Comparison of ENCODE assay signal across 10 cellular contexts in the genomic region with DNA sequence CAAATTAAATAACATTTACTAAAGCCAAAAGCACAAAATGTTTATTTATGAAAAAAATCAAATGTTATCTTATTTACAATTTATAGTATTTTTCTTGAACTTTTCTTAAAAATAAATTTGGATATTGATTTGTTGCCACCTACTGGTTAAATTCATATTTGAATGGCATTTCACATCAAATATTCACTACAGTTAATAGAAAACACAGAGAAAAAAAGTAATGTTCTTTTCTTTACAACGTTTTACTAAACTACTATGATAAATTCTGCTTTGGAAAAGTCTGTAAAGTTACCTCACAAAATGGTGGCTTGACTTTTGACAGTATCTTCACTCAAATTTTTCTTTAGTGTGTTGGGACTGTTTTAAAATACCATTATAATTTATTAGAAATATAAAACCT. TPM values are rescaled to one million over a fixed set of nuclear protein-coding genes. Genes with fewer than 3 reads are reported as not detected.
A peak's percentile ranks its signal among the peaks of the same experiment; 100 is the strongest.
DNase-seq lines count a peak whose midpoint lies in the region; ATAC-seq, FAIRE-seq and TF ChIP-seq lines count a peak whose summit lies in the region.
"Had no signal": no experiment of that assay in that cellular context is flagged by ENCODE, and none has a peak within 500 bp of the region (broad histone marks: within the 10 kb centered on the region; RNA-seq: fewer than 3 reads in every experiment).

No MANE protein-coding gene starts in this region.

- no peak overlapping the region for H3K4me3 ChIP-seq in IMR-90 (ENCODE audit: insufficient read depth, low read depth, low read length)
- no peak overlapping the region for H3K4me3 ChIP-seq in K562
- H3K4me3 ChIP-seq: gastroesophageal sphincter had no signal

- H2AK9ac ChIP-seq in IMR-90 (replicated peaks; ENCODE audit: low read depth, low read length, poor library complexity): no peak overlapping the region

- DNase-seq in AML-193 (lab: John Stamatoyannopoulos, UW) (peak; percentile 16 to 22), IMR-90 (peak; percentile 20), K562 (ENCODE audit: extremely low read depth in 1 of 4, low spot score in 3 of 4) (no peak), midbrain (lab: John Stamatoyannopoulos, UW) (peak; percentile 42), germinal center (ENCODE audit: low spot score) (no peak)
- no peak for DNase-seq in activated naive CD4-positive, alpha-beta T cell treated with anti-CD3 and anti-CD28 coated beads, Interleukin-2, amount 10 ng/mL, durations not matched to agents 7 days and 5 days
- no peak for DNase-seq in activated CD4-positive, CD25-positive, alpha-beta regulatory T cell treated with anti-CD3 and anti-CD28 coated beads, Interleukin-2, amount 50 U/mL, for 72 hours
- DNase-seq: activated T-cell treated with anti-CD3 and anti-CD28 coated beads, Interleukin-2, amount 50 U/mL, for 1 hour had no signal

- H4K8ac ChIP-seq in IMR-90 (ENCODE audit: low read depth in 2 of 2, low read length in 2 of 2): no peak overlapping the region

- H3K18ac ChIP-seq in IMR-90 (ENCODE audit: low read depth, low read length): no peak overlapping the region

- H3K27me3 Mint-ChIP-seq in activated naive CD4-positive, alpha-beta T cell treated with anti-CD3 and anti-CD28 coated beads, Interleukin-2, amount 10 ng/mL, durations not matched to agents 7 days and 5 days: no peaks in the 10 kb centered on the region

- H3K9ac ChIP-seq in IMR-90 (ENCODE audit: low read depth, low read length) (no peak overlapping the region), K562 (ENCODE audit: insufficient read depth in 1 of 2, low read depth in 2 of 2, low read length in 2 of 2) (no peak overlapping the region)

- no peak for TF ChIP-seq POLR2A in IMR-90 (IDR thresholded peaks at IDR 0.05; ENCODE audit: low read depth, low read length)
- no peak for TF ChIP-seq POLR2A in K562 (conservative IDR thresholded peaks at IDR 0.05)

- peaks cover 36% of the 10 kb centered on the region; the same call in 2 of the 3 replicates for H3K79me2 ChIP-seq in K562 (ENCODE audit: control insufficient read depth, insufficient read depth, low read length)

- no peak overlapping the region for H3K23ac ChIP-seq in IMR-90 (ENCODE audit: low read depth, low read length)

- H3K27me3 ChIP-seq in IMR-90 (ENCODE audit: control insufficient read depth, insufficient read depth, low read length) (no peaks in the 10 kb centered on the region), K562 (ENCODE audit: control insufficient read depth in 2 of 2, insufficient read depth in 2 of 2, low read length in 2 of 2) (no peaks in the 10 kb centered on the region)
- H3K27me3 ChIP-seq: gastroesophageal sphincter had no signal

- BruUV-seq in IMR-90 (replicated peaks; lab: Mats Ljungman, UMichigan) (no TSS peak), K562 (replicated peaks; lab: Mats Ljungman, UMichigan) (no TSS peak)

- no peak overlapping the region for H2AFZ ChIP-seq in IMR-90 (replicated peaks; ENCODE audit: low read length, poor library complexity)
- H2AFZ ChIP-seq in K562 (ENCODE audit: low read depth, low read length): no peak overlapping the region

- H3K27ac ChIP-seq in IMR-90 (ENCODE audit: insufficient read depth, low read length): no peak overlapping the region
- H3K27ac ChIP-seq in K562 (ENCODE audit: extremely low read depth, low read depth, low read length): no peak overlapping the region
- H3K27ac ChIP-seq: gastroesophageal sphincter had no signal

- intact Hi-C loops in IMR-90 (cut with micrococcal nuclease): loop anchor here (5.0 kb wide), 1 partner anchor 194 kb away; no protein-coding TSS in a partner anchor
- intact Hi-C loops in K562 (cut with micrococcal nuclease): loop anchor here (1.0 to 5.0 kb wide), 3 partner anchors 183 to 414 kb away; no protein-coding TSS in a partner anchor

- dilution Hi-C loops in IMR-90 (cut with HindIII; ENCODE audit: low sequenced_read_pairs, unreplicated experiment): no loop called here

- peaks cover 43% of the 10 kb centered on the region for H4K20me1 ChIP-seq in IMR-90 (ENCODE audit: insufficient read depth, low read length)
- no peaks in the 10 kb centered on the region; the same call in 1 of the 2 replicates for H4K20me1 ChIP-seq in K562 (replicated peaks; ENCODE audit: control insufficient read depth, insufficient read depth, low read length)

- H3K56ac ChIP-seq in IMR-90 (ENCODE audit: extremely low read depth, insufficient read depth, low read length): no peak overlapping the region

- no peaks in the 10 kb centered on the region for H3K36me3 Mint-ChIP-seq in activated naive CD4-positive, alpha-beta T cell treated with anti-CD3 and anti-CD28 coated beads, Interleukin-2, amount 10 ng/mL, durations not matched to agents 7 days and 5 days

- TF ChIP-seq RAD21 in IMR-90 (IDR thresholded peaks at IDR 0.05; ENCODE audit: low read length) (peak; percentile 21; the same call in 1 of the 2 replicates), K562 (CRISPR knock-in tag; conservative IDR thresholded peaks at IDR 0.05 in 1 of 2, IDR thresholded peaks at IDR 0.05 in 1 of 2) (peak; percentile 55 to 58)

- H3K9me1 ChIP-seq in IMR-90 (ENCODE audit: insufficient read depth, low read length): peaks cover 7% of the 10 kb centered on the region
- H3K9me1 ChIP-seq in K562 (ENCODE audit: control insufficient read depth, insufficient read depth, low read length): no peaks in the 10 kb centered on the region

- no CpG with 5 or more reads among the region's 1 CpG for WGBS in IMR-90 (ENCODE audit: extremely low coverage in 2 of 2, insufficient read length in 1 of 2), 2 experiments
- 3% methylated on average over 1 of the region's 1 CpG for WGBS in K562 (ENCODE audit: insufficient coverage, low coverage, missing lambda C conversion rate)

- no peak for ATAC-seq in IMR-90 (ENCODE audit: low read depth)
- ATAC-seq in K562: no peak
- ATAC-seq in HG03571 (IDR thresholded peaks at IDR 0.05; ENCODE audit: unreplicated experiment): no peak
- ATAC-seq: gastroesophageal sphincter had no signal

- POLR2A ChIA-PET in IMR-90 (lab: Charles Lee; ENCODE audit: unreplicated experiment): no interaction called here
- POLR2A ChIA-PET in K562 (lab: Yijun Ruan, JAX): no interaction called here

- H3K9me3 ChIP-seq in IMR-90 (ENCODE audit: control insufficient read depth, insufficient read depth, low read length) (no peaks in the 10 kb centered on the region), K562 (replicated peaks; ENCODE audit: control insufficient read depth, insufficient read depth, low read depth, low read length) (no peaks in the 10 kb centered on the region)
- H3K9me3 ChIP-seq: gastroesophageal sphincter had no signal

- no peak overlapping the region for H2BK5ac ChIP-seq in IMR-90 (ENCODE audit: low read depth, low read length, poor library complexity, severe bottlenecking)

- 0 out of 2 replicates have a peak, but pooled peaks cover 2% of the 10 kb centered on the region for H3K4me1 ChIP-seq in IMR-90 (ENCODE audit: control insufficient read depth, insufficient read depth, low read length)
- H3K4me1 ChIP-seq in K562 (replicated peaks in 1 of 2; ENCODE audit: control insufficient read depth in 2 of 2, insufficient read depth in 2 of 2, low read length in 2 of 2): peaks cover 0 to 4% of the 10 kb centered on the region in 2 experiments; a peak in 1 of 5 replicates

- no peak overlapping the region for H4K5ac ChIP-seq in IMR-90 (ENCODE audit: low read depth, low read length)

- no peaks in the 10 kb centered on the region for H3K9me3 Mint-ChIP-seq in activated naive CD4-positive, alpha-beta T cell treated with anti-CD3 and anti-CD28 coated beads, Interleukin-2, amount 10 ng/mL, durations not matched to agents 7 days and 5 days

- in situ Hi-C loops in IMR-90 (cut with MboI; ENCODE audit: low sequenced_read_pairs): loop anchor here (25.0 kb wide), 1 partner anchor 199 kb away; no protein-coding TSS in a partner anchor
- in situ Hi-C loops in K562 (cut with MboI): no loop called here

- CTCF ChIA-PET in IMR-90 (lab: Yijun Ruan, JAX) (interaction anchor here (1.5 kb wide), 1 partner anchor 195 kb away, joined by 3 read pairs; no protein-coding TSS in a partner anchor), K562 (lab: Yijun Ruan, JAX; ENCODE audit: low intra/inter-chr PET ratio) (interaction anchor here (1.0 to 1.7 kb wide), 2 partner anchors 183 to 354 kb away, joined by 3 to 12 read pairs; no protein-coding TSS in a partner anchor)
- CTCF ChIA-PET in activated naive CD4-positive, alpha-beta T cell treated with anti-CD3 and anti-CD28 coated beads, Interleukin-2, amount 10 ng/mL, durations not matched to agents 7 days and 5 days (lab: Charles Lee): interaction anchor here (1.5 to 1.7 kb wide), 2 partner anchors 210 to 353 kb away, joined by 4 to 7 read pairs; no protein-coding TSS in a partner anchor

- no peak for FAIRE-seq in K562 (lab: Jason Lieb, UNC)

- H2BK120ac ChIP-seq in IMR-90 (ENCODE audit: low read depth, low read length): no peak overlapping the region

- H2AK5ac ChIP-seq in IMR-90 (ENCODE audit: low read depth, low read length): no peak overlapping the region

- H3K79me1 ChIP-seq in IMR-90 (ENCODE audit: low read depth in 1 of 2, low read length in 2 of 2): peaks cover 37 to 51% of the 10 kb centered on the region in 2 experiments

- no peaks in the 10 kb centered on the region for H3K36me3 ChIP-seq in IMR-90 (ENCODE audit: control insufficient read depth, insufficient read depth, low read length)
- H3K36me3 ChIP-seq in K562 (ENCODE audit: control insufficient read depth, insufficient read depth, low read length): no peaks in the 10 kb centered on the region
- H3K36me3 ChIP-seq: gastroesophageal sphincter had no signal

- no peak overlapping the region for H3K4me3 Mint-ChIP-seq in activated naive CD4-positive, alpha-beta T cell treated with anti-CD3 and anti-CD28 coated beads, Interleukin-2, amount 10 ng/mL, durations not matched to agents 7 days and 5 days

- no peak overlapping the region for H2BK20ac ChIP-seq in IMR-90 (ENCODE audit: low read depth, low read length)

- H3K4me2 ChIP-seq in IMR-90 (ENCODE audit: low read depth, low read length): no peak overlapping the region
- H3K4me2 ChIP-seq in K562 (ENCODE audit: insufficient read depth, low read length): no peak overlapping the region

- H2BK15ac ChIP-seq in IMR-90 (ENCODE audit: low read depth, low read length): no peak overlapping the region

- TF ChIP-seq CTCF in IMR-90 (conservative IDR thresholded peaks at IDR 0.05; ENCODE audit: low read depth, low read length) (peak; percentile 37), K562 (IDR thresholded peaks at IDR 0.05 in 2 of 3, conservative IDR thresholded peaks at IDR 0.05 in 1 of 3; ENCODE audit: insufficient read depth in 2 of 3, low read depth in 1 of 3, low read length in 3 of 3) (peak in 1 of 3 experiments; percentile 59; a peak in 2 of 6 replicates)

- no peak overlapping the region for H3K27ac Mint-ChIP-seq in activated naive CD4-positive, alpha-beta T cell treated with anti-CD3 and anti-CD28 coated beads, Interleukin-2, amount 10 ng/mL, durations not matched to agents 7 days and 5 days

- TF ChIP-seq EP300 in K562 (IDR thresholded peaks at IDR 0.05; ENCODE audit: low read length): no peak

- H3K4ac ChIP-seq in IMR-90 (ENCODE audit: low read depth, low read length): no peak overlapping the region

- peaks cover 12% of the 10 kb centered on the region for H3K4me1 Mint-ChIP-seq in activated naive CD4-positive, alpha-beta T cell treated with anti-CD3 and anti-CD28 coated beads, Interleukin-2, amount 10 ng/mL, durations not matched to agents 7 days and 5 days

- H4K91ac ChIP-seq in IMR-90 (ENCODE audit: insufficient read depth, low read depth, low read length): no peak overlapping the region

- no peak overlapping the region for H3K14ac ChIP-seq in IMR-90 (replicated peaks; ENCODE audit: low read depth, low read length)

RNA-seq across cellular contexts. Expression of a gene that starts 52.7 kb away (rescaled TPM):
- total RNA-seq in IMR-90 (2012; rRNA removed): 33.0 and 34.7 TPM in 2 replicates
- polyA plus RNA-seq in IMR-90 (2012; rRNA removed): 9.2 and 13.2 TPM in 2 replicates
- polyA plus RNA-seq in IMR-90 (2012; cell fraction: cytosol; rRNA removed): 3.0 and 5.2 TPM in 2 replicates
- polyA plus RNA-seq in IMR-90 (2012; cell fraction: nucleus; rRNA removed; ENCODE audit: low replicate concordance): 2.9 and 15.3 TPM in 2 replicates
- 35.3 and 133 TPM in 2 replicates for total RNA-seq in K562 (2011; cell fraction: chromatin; rRNA removed; ENCODE audit: low replicate concordance)
- 16.7 and 26.2 TPM in 2 replicates for total RNA-seq in K562 (2011; cell fraction: nucleolus; rRNA removed)
- 38.6 and 52.0 TPM in 2 replicates for total RNA-seq in K562 (2011; cell fraction: nucleoplasm; rRNA removed)
- 25.3 and 28.2 TPM in 2 replicates for total RNA-seq in K562 (2014; rRNA removed)
- total RNA-seq in K562 (2014; rRNA removed; fragmentation: Illumina TruSeq; extraction: Trizol): 38.8 and 43.1 TPM in 2 replicates
- total RNA-seq in K562 (2015; rRNA removed; fragmentation: Illumina TruSeq; extraction: Trizol): 39.4 and 41.1 TPM in 2 replicates
- total RNA-seq in K562 (2021): 38.8 and 44.7 TPM in 2 replicates
- polyA plus RNA-seq in K562 (2011; rRNA removed): 15.7 and 21.5 TPM in 2 replicates
- 7.1 and 10.4 TPM in 2 replicates for polyA plus RNA-seq in K562 (2011; cell fraction: cytosol; rRNA removed)
- 17.2 and 19.5 TPM in 2 replicates for polyA plus RNA-seq in K562 (2011; cell fraction: nucleus; rRNA removed)
- polyA plus RNA-seq in K562 (2012): 29.8 and 31.3 TPM in 2 replicates
- 33.6 and 36.3 TPM in 2 replicates for polyA plus RNA-seq in K562 (2014; fragmentation: Illumina TruSeq; extraction: Trizol)
- 10 to 100 TPM; 27.3 to 33.3 TPM for polyA plus RNA-seq in K562 (2014; fragmentation: Nextera tagmentation; extraction: Ambion mirVana)
- 18.6 and 26.4 TPM in 2 replicates for polyA plus RNA-seq in K562 (2014; rRNA removed)
- 32.2 and 34.9 TPM in 2 replicates for polyA minus RNA-seq in K562 (2011; rRNA and poly(A)+ RNA removed)
- 12.4 and 18.3 TPM in 2 replicates for polyA minus RNA-seq in K562 (2011; cell fraction: cytosol; rRNA and poly(A)+ RNA removed)
- 21.5 and 27.9 TPM in 2 replicates for polyA minus RNA-seq in K562 (2011; cell fraction: nucleus; rRNA and poly(A)+ RNA removed)

Comparison
In these comparisons a context has a peak if more than half of its experiments do, and no peak if none do; other contexts are left out.
1. DNase-seq: peak in AML-193 (2 of 2), IMR-90 (single experiment) and midbrain (single experiment); none in K562 (0 of 4), germinal center (single experiment), activated naive CD4-positive, alpha-beta T cell treated with anti-CD3 and anti-CD28 coated beads, Interleukin-2, amount 10 ng/mL, durations not matched to agents 7 days and 5 days (single experiment) and activated CD4-positive, CD25-positive, alpha-beta regulatory T cell treated with anti-CD3 and anti-CD28 coated beads, Interleukin-2, amount 50 U/mL, for 72 hours (single experiment).